25 cellular contexts compared by ENCODE assay signal in the genomic region with DNA sequence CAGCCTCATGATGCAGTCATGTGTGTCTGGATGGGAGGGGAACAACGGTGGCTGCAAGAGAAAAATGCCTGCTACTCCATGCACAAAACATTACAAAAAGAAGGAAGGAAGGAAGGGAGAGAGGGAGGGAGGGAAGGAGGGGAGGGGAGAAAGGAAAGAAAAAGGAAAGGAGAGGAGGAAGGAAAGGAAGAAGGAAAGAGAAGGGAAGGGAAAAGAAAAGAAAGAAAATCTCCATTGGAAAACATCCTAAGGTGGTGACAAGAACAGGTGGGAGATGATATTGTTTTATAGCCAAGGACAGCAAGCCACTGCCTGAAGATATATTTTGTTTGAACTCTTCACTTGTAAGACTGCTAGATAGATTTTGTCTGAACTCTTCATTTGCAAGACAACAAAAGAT.
"Had no signal": no experiment of that assay in that cellular context is flagged by ENCODE, and none has a peak within 500 bp of the region (broad histone marks: within the 10 kb centered on the region; RNA-seq: fewer than 3 reads in every experiment).

No MANE protein-coding gene starts in this region.

- H3K27me3 ChIP-seq: neural progenitor cell, ovary, stomach, thyroid gland, tibial nerve, upper lobe of left lung, uterus had no signal

- H3K9ac ChIP-seq: neural progenitor cell, parathyroid adenoma had no signal

- H3K9me3 ChIP-seq: ovary, psoas muscle, stomach, thoracic aorta, thyroid gland, tibial nerve, upper lobe of left lung, uterus had no signal

- ATAC-seq: naive thymus-derived CD4-positive, alpha-beta T cell; natural killer cell; psoas muscle; right cardiac atrium; sciatic nerve; stimulated activated effector memory CD8-positive, alpha-beta T cell treated with anti-CD3 and anti-CD28 coated beads, Interleukin-12 subunit alpha, Interleukin-12 subunit beta, amount 100 ng/mL, for 72 hours; stimulated activated naive B cell treated with anti-CD40 and anti-IgM and Interleukin-4, amounts not matched to agents 10 μg/mL and 1 μg/mL and 100 μg/mL, for 72 hours had no signal

- DNase-seq: naive thymus-derived CD4-positive, alpha-beta T cell; natural killer cell; occipital lobe; ovary; posterior cingulate gyrus; psoas muscle; right cardiac atrium; stimulated activated CD4-positive, alpha-beta T cell treated with anti-CD3 and anti-CD28 coated beads, Interleukin-15, amount 100 ng/mL, for 24 hours; stimulated activated CD4-positive, alpha-beta T cell treated with anti-CD3 and anti-CD28 coated beads, Interleukin-2, amount 100 ng/mL, for 24 hours; stimulated activated CD4-positive, alpha-beta T cell treated with anti-CD3 and anti-CD28 coated beads, Interleukin-2, amount 100 ng/mL, for 48 hours; stimulated activated CD4-positive, alpha-beta T cell treated with anti-CD3 and anti-CD28 coated beads, Interleukin-4, amount 100 ng/mL, for 24 hours; stimulated activated naive B cell treated with anti-CD40 and anti-IgM and Interleukin-4, amounts not matched to agents 10 μg/mL and 1 μg/mL and 100 μg/mL, for 72 hours; stimulated activated naive CD4-positive, alpha-beta T cell treated with Interleukin-2 at 50 U/mL for 16 hours; stomach; thyroid gland; trophoblast cell; upper lobe of left lung; uterus had no signal

- H3K4me1 ChIP-seq: neural progenitor cell, parathyroid adenoma, psoas muscle, tibial nerve, upper lobe of left lung, uterus had no signal

- H3K27ac ChIP-seq: neural progenitor cell, ovary, parathyroid adenoma, psoas muscle, skin epidermis, stomach, thoracic aorta, thyroid gland, tibial nerve, upper lobe of left lung, uterus had no signal

- H3K4me2 ChIP-seq: neural progenitor cell had no signal

- H3K4me3 ChIP-seq: neural progenitor cell, ovary, psoas muscle, skin epidermis, stomach, thoracic aorta, thyroid gland, tibial nerve, upper lobe of left lung, uterus had no signal

- H3K79me2 ChIP-seq: parathyroid adenoma had no signal

- H3K36me3 ChIP-seq: neural progenitor cell, ovary, stomach, thoracic aorta, thyroid gland, tibial nerve, upper lobe of left lung, uterus had no signal

- H2AFZ ChIP-seq: parathyroid adenoma had no signal
